ENCODE assay signal across 18 cellular contexts in the genomic region with DNA sequence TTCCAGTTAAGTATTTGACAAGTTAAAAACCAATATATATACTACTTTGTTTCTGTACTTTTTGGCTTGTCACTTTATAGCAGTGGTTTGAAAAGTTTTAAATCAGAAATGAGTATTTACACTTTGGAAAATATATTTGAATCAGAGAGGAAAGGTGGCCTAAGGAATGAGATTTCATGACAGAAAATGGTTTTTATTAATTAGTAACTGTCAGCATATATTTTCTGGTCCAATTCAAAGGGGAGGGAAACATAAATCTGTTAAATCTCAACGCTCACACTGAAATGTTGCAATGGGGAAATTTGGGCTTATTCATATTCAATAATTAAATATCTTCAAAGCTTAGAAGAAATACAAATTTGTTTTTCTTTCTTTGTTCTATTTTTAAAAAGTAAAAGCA.
A peak's percentile ranks its signal among the peaks of the same experiment; 100 is the strongest.
DNase-seq lines count a peak whose midpoint lies in the region; ATAC-seq, FAIRE-seq and TF ChIP-seq lines count a peak whose summit lies in the region.
"Had no signal": no experiment of that assay in that cellular context is flagged by ENCODE, and none has a peak within 500 bp of the region (broad histone marks: within the 10 kb centered on the region; RNA-seq: fewer than 3 reads in every experiment).

No MANE protein-coding gene starts in this region.

- H3K27ac ChIP-seq in A549 (no peak overlapping the region), VCaP (peak overlapping the region; percentile 92), transverse colon (peak overlapping the region in 3 of 4 donors; percentile 60 to 66 (median 60))
- H3K27ac ChIP-seq: HL-60 had no signal

- H3K9me3 ChIP-seq in A549 (no peaks in the 10 kb centered on the region), transverse colon (no peaks in the 10 kb centered on the region)

- in situ Hi-C loops in transverse colon (cut with MboI; ENCODE audit: low pct_ligation_motif_present in 1 of 4, low pct_unique_long_range_greater_than_20kb in 1 of 4, low sequenced_read_pairs in 3 of 4) = no loop called here

- no peak for TF ChIP-seq POLR2A in A549 (IDR thresholded peaks at IDR 0.05; ENCODE audit: low read length)
- TF ChIP-seq POLR2A in transverse colon (IDR thresholded peaks at IDR 0.05) = no peak

- CTCF ChIA-PET in A549 (lab: Yijun Ruan, JAX) = interaction anchor here (2.4 kb wide), 1 partner anchor 459 kb away, joined by 9 read pairs; no protein-coding TSS in a partner anchor
- CTCF ChIA-PET in activated CD8-positive, alpha-beta T cell treated with anti-CD3 and anti-CD28 coated beads for 36 hours (lab: Charles Lee) = no interaction called here

- intact Hi-C loops in transverse colon (cut with DNase I; ENCODE audit: low total_unique reads) = loop anchor here (5.0 kb wide), 1 partner anchor 110 kb away; no protein-coding TSS in a partner anchor
- intact Hi-C loops in activated CD8-positive, alpha-beta T cell treated with anti-CD3 and anti-CD28 coated beads for 36 hours (cut with micrococcal nuclease) = no loop called here

- WGBS in A549 (ENCODE audit: missing lambda C conversion rate) = 90% methylated on average over 1 of the region's 1 CpG
- WGBS in transverse colon (ENCODE audit: low coverage in 1 of 2), 2 donors = 93 to 98% methylated on average over 1 of the region's 1 CpG

- POLR2A ChIA-PET in A549 (lab: Yijun Ruan, JAX) = interaction anchor here (0.6 kb wide), 1 partner anchor 459 kb away, joined by 4 read pairs; no protein-coding TSS in a partner anchor
- POLR2A ChIA-PET in activated CD8-positive, alpha-beta T cell treated with anti-CD3 and anti-CD28 coated beads for 36 hours (lab: Charles Lee) = no interaction called here

- TF ChIP-seq EP300 in A549 (IDR thresholded peaks at IDR 0.05) (no peak), transverse colon (IDR thresholded peaks at IDR 0.05; ENCODE audit: low read depth) (no peak)

- H3K36me3 ChIP-seq in transverse colon = no peaks in the 10 kb centered on the region

- no peak for FAIRE-seq in A549 (lab: Jason Lieb, UNC)

- no peaks in the 10 kb centered on the region for H3K4me1 Mint-ChIP-seq in nephron progenitor cell
- H3K4me1 Mint-ChIP-seq in activated CD8-positive, alpha-beta T cell treated with anti-CD3 and anti-CD28 coated beads for 36 hours (ENCODE audit: low read depth) = peaks cover 2% of the 10 kb centered on the region
- H3K4me1 Mint-ChIP-seq in activated T-cell treated with anti-CD3 and anti-CD28 coated beads, Interleukin-2, amount 50 U/mL, for 4 hours (ENCODE audit: low read depth) = no peaks in the 10 kb centered on the region

- no peak for TF ChIP-seq CTCF in A549 (IDR thresholded peaks at IDR 0.05)
- no peak for TF ChIP-seq CTCF in VCaP (conservative IDR thresholded peaks at IDR 0.05)
- TF ChIP-seq CTCF in nephron progenitor cell (IDR thresholded peaks at IDR 0.05) = no peak
- no peak for TF ChIP-seq CTCF in transverse colon (IDR thresholded peaks at IDR 0.05)
- TF ChIP-seq CTCF in activated CD8-positive, alpha-beta T cell treated with anti-CD3 and anti-CD28 coated beads for 36 hours (IDR thresholded peaks at IDR 0.05) = no peak

- H3K4me3 ChIP-seq in A549 = no peak overlapping the region
- H3K4me3 ChIP-seq in transverse colon = no peak overlapping the region
- H3K4me3 ChIP-seq: BLaER1 treated with 17β-estradiol and CSF1 and Interleukin-3, amounts not matched to agents 10 nM and 100 nM had no signal

- peaks cover 19% of the 10 kb centered on the region for H3K36me3 Mint-ChIP-seq in nephron progenitor cell (ENCODE audit: low read depth)
- H3K36me3 Mint-ChIP-seq in activated CD8-positive, alpha-beta T cell treated with anti-CD3 and anti-CD28 coated beads for 36 hours (ENCODE audit: low read depth) = no peaks in the 10 kb centered on the region
- no peaks in the 10 kb centered on the region for H3K36me3 Mint-ChIP-seq in activated T-cell treated with anti-CD3 and anti-CD28 coated beads, Interleukin-2, amount 50 U/mL, for 4 hours (ENCODE audit: insufficient read depth)

- DNase-seq in A549 (ENCODE audit: low read depth in 1 of 2, low spot score in 1 of 2) (no peak), nephron progenitor cell (no peak), transverse colon (no peak), iPS-NIHi11 (ENCODE audit: low spot score) (no peak)
- DNase-seq in activated CD8-positive, alpha-beta T cell treated with anti-CD3 and anti-CD28 coated beads for 36 hours = no peak
- no peak for DNase-seq in activated T-cell treated with anti-CD3 and anti-CD28 coated beads, Interleukin-2, amount 50 U/mL, for 4 hours
- DNase-seq: 8988T; Calu3; CD8-positive, alpha-beta T cell; GF-D8; GOT3; H7; HFFc6 had no signal

- no peak for TF ChIP-seq RAD21 in A549 (conservative IDR thresholded peaks at IDR 0.05 in 1 of 2, IDR thresholded peaks at IDR 0.05 in 1 of 2)

- H3K4me1 ChIP-seq in A549 (peaks cover 7% of the 10 kb centered on the region; the same call in 1 of the 3 replicates), transverse colon (peaks cover 5 to 52% (median 17%) of the 10 kb centered on the region in 4 donors)

- no peak overlapping the region for H3K4me3 Mint-ChIP-seq in nephron progenitor cell
- no peak overlapping the region for H3K4me3 Mint-ChIP-seq in activated CD8-positive, alpha-beta T cell treated with anti-CD3 and anti-CD28 coated beads for 36 hours
- H3K4me3 Mint-ChIP-seq in activated T-cell treated with anti-CD3 and anti-CD28 coated beads, Interleukin-2, amount 50 U/mL, for 4 hours = no peak overlapping the region
- H3K4me3 Mint-ChIP-seq: B cell; CD8-positive, alpha-beta T cell; HFFc6 had no signal

- H3K27me3 ChIP-seq in transverse colon = no peaks in the 10 kb centered on the region
- H3K27me3 ChIP-seq: BLaER1 treated with 17β-estradiol and CSF1 and Interleukin-3, amounts not matched to agents 10 nM and 100 nM had no signal

- no peaks in the 10 kb centered on the region for H3K27me3 Mint-ChIP-seq in nephron progenitor cell (ENCODE audit: low read depth, poor library complexity)
- H3K27me3 Mint-ChIP-seq in activated CD8-positive, alpha-beta T cell treated with anti-CD3 and anti-CD28 coated beads for 36 hours = peaks cover 4% of the 10 kb centered on the region
- peaks cover 10% of the 10 kb centered on the region for H3K27me3 Mint-ChIP-seq in activated T-cell treated with anti-CD3 and anti-CD28 coated beads, Interleukin-2, amount 50 U/mL, for 4 hours (ENCODE audit: low read depth)

- H3K27ac Mint-ChIP-seq in nephron progenitor cell = peak overlapping the region; percentile 37
- H3K27ac Mint-ChIP-seq in activated CD8-positive, alpha-beta T cell treated with anti-CD3 and anti-CD28 coated beads for 36 hours = no peak overlapping the region
- H3K27ac Mint-ChIP-seq: B cell; CD8-positive, alpha-beta T cell; HFFc6 had no signal

- H3K9me3 Mint-ChIP-seq in nephron progenitor cell = no peaks in the 10 kb centered on the region
- H3K9me3 Mint-ChIP-seq in activated CD8-positive, alpha-beta T cell treated with anti-CD3 and anti-CD28 coated beads for 36 hours = no peaks in the 10 kb centered on the region
- H3K9me3 Mint-ChIP-seq in activated T-cell treated with anti-CD3 and anti-CD28 coated beads, Interleukin-2, amount 50 U/mL, for 4 hours = no peaks in the 10 kb centered on the region
- H3K9me3 Mint-ChIP-seq: CD8-positive, alpha-beta T cell; HFFc6 had no signal

- no peak for ATAC-seq in A549
- no peak for ATAC-seq in activated CD8-positive, alpha-beta T cell treated with anti-CD3 and anti-CD28 coated beads for 36 hours
- no peak for ATAC-seq in activated T-cell treated with anti-CD3 and anti-CD28 coated beads, Interleukin-2, amount 50 U/mL, for 4 hours
- ATAC-seq: CD8-positive, alpha-beta T cell; HCT116 had no signal

- no peak overlapping the region for H3K4me2 ChIP-seq in A549

TF ChIP-seq in A549, 52 proteins besides CTCF, POLR2A, EP300 and RAD21:
- TF ChIP-seq MAFK (IDR thresholded peaks at IDR 0.05; ENCODE audit: partially characterized antibody) = peak; percentile 29
- no peak for TF ChIP-seq FOXS1 (CRISPR knock-in tag; IDR thresholded peaks at IDR 0.05)

Comparison
In these comparisons a context has a peak if more than half of its experiments do, and no peak if none do; other contexts are left out.
1. H3K27ac ChIP-seq: peak in VCaP (single experiment) and transverse colon (3 of 4); none in A549 (0 of 2).